In genomic region chr16:67104061-67104460, GRCh38 we compare ENCODE assay signal across 6 cellular contexts. TPM values are rescaled to one million over a fixed set of nuclear protein-coding genes. Genes with fewer than 3 reads are reported as not detected.
DNase-seq lines count a peak whose midpoint lies in the region; ATAC-seq and TF ChIP-seq lines count a peak whose summit lies in the region.

No MANE protein-coding gene starts in this region.

- in situ Hi-C loops in astrocyte of the cerebellum (cut with HindIII; ENCODE audit: low sequenced_read_pairs), result loop anchor here (5.0 kb wide), 2 partner anchors 72 to 167 kb away; partner anchors contain the start of gene CES2

- DNase-seq in HT1080 (ENCODE audit: low read depth) (peak; percentile 50), astrocyte of the cerebellum (ENCODE audit: low read depth) (peak; percentile 2), neural progenitor cell (ENCODE audit: low spot score) (peak; percentile 50)
- no peak for DNase-seq in activated T-cell treated with anti-CD3 and anti-CD28 coated beads, Interleukin-2, amount 50 U/mL, for 1 hour

- H3K27ac ChIP-seq in neural progenitor cell, result no peak overlapping the region

- H3K36me3 ChIP-seq in neural progenitor cell, result no peaks in the 10 kb centered on the region

- H3K9me3 ChIP-seq in neural progenitor cell (ENCODE audit: low read depth), result no peaks in the 10 kb centered on the region

- peak; percentile 45 for TF ChIP-seq CTCF in astrocyte of the cerebellum (IDR thresholded peaks at IDR 0.05; ENCODE audit: low read depth, low read length, missing control alignments)
- peak; percentile 54 for TF ChIP-seq CTCF in neural progenitor cell (IDR thresholded peaks at IDR 0.05)

- H3K4me3 ChIP-seq in astrocyte of the cerebellum (ENCODE audit: low read depth, low read length) (no peak overlapping the region), neural progenitor cell (no peak overlapping the region)

- peaks cover 10% of the 10 kb centered on the region for H3K36me3 Mint-ChIP-seq in neural progenitor cell

- H4K20me1 ChIP-seq in neural progenitor cell (ENCODE audit: low read depth), result no peaks in the 10 kb centered on the region

- peaks cover 6% of the 10 kb centered on the region for H3K27me3 Mint-ChIP-seq in neural progenitor cell (ENCODE audit: insufficient read depth, low read depth)

- no peaks in the 10 kb centered on the region for H3K9me3 Mint-ChIP-seq in neural progenitor cell

- H3K4me2 ChIP-seq in neural progenitor cell, result no peak overlapping the region

- H3K4me1 Mint-ChIP-seq in neural progenitor cell, result no peaks in the 10 kb centered on the region

- H3K9ac ChIP-seq in neural progenitor cell, result no peak overlapping the region

- H3K4me3 Mint-ChIP-seq in neural progenitor cell, result no peak overlapping the region

- H3K4me1 ChIP-seq in neural progenitor cell, result peaks cover 3% of the 10 kb centered on the region

- ATAC-seq in HG03135 (IDR thresholded peaks at IDR 0.05; ENCODE audit: unreplicated experiment), result no peak
- no peak for ATAC-seq in GM18873 (IDR thresholded peaks at IDR 0.05; ENCODE audit: low FRiP score, unreplicated experiment)

- H3F3A ChIP-seq in neural progenitor cell (ENCODE audit: low read depth), result peaks cover 15% of the 10 kb centered on the region

- H3K27me3 ChIP-seq in neural progenitor cell, result peaks cover 7% of the 10 kb centered on the region

- H3K79me2 ChIP-seq in neural progenitor cell (ENCODE audit: low read depth), result no peaks in the 10 kb centered on the region

- H3K27ac Mint-ChIP-seq in neural progenitor cell, result no peak overlapping the region

- H2AFZ ChIP-seq in neural progenitor cell (replicated peaks), result no peak overlapping the region

RNA-seq across cellular contexts. Expression of gene PHAF1, which starts 5.7 kb away (rescaled TPM):
- total RNA-seq in HT1080 (2014; rRNA removed; shearing (Covaris generic)), result 12.1 and 23.8 TPM in 2 replicates
- 16.1 and 16.8 TPM in 2 replicates for polyA plus RNA-seq in HT1080 (2015; cell fraction: cytosol; rRNA removed)
- polyA plus RNA-seq in HT1080 (2015; cell fraction: nucleus; rRNA removed), result 20.7 and 24.4 TPM in 2 replicates
- 29.1 and 31.5 TPM in 2 replicates for total RNA-seq in neural progenitor cell (ENCODE audit: low replicate concordance)

RNA-seq across cellular contexts. Expression of gene B3GNT9, which starts 46.7 kb away (rescaled TPM):
- 2.8 and 5.6 TPM in 2 replicates for total RNA-seq in HT1080 (2014; rRNA removed; shearing (Covaris generic))
- polyA plus RNA-seq in HT1080 (2015; cell fraction: cytosol; rRNA removed), result 3.5 and 4.3 TPM in 2 replicates
- 3.2 and 4.1 TPM in 2 replicates for polyA plus RNA-seq in HT1080 (2015; cell fraction: nucleus; rRNA removed)
- total RNA-seq in neural progenitor cell (ENCODE audit: low replicate concordance), result 2.6 and 5.9 TPM in 2 replicates

RNA-seq across cellular contexts. Expression of gene TRADD, which starts 55.6 kb away (rescaled TPM):
- 10.9 and 13.7 TPM in 2 replicates for total RNA-seq in HT1080 (2014; rRNA removed; shearing (Covaris generic))
- polyA plus RNA-seq in HT1080 (2015; cell fraction: cytosol; rRNA removed), result 14.3 and 16.3 TPM in 2 replicates
- 17.1 and 23.5 TPM in 2 replicates for polyA plus RNA-seq in HT1080 (2015; cell fraction: nucleus; rRNA removed)
- total RNA-seq in neural progenitor cell (ENCODE audit: low replicate concordance), result 0.25 and 0.30 TPM in 2 replicates

RNA-seq across cellular contexts. Expression of gene FBXL8, which starts 55.7 kb away (rescaled TPM):
- 10.3 and 12.8 TPM in 2 replicates for total RNA-seq in HT1080 (2014; rRNA removed; shearing (Covaris generic))
- 12.4 and 12.6 TPM in 2 replicates for polyA plus RNA-seq in HT1080 (2015; cell fraction: cytosol; rRNA removed)
- 111 and 134 TPM in 2 replicates for polyA plus RNA-seq in HT1080 (2015; cell fraction: nucleus; rRNA removed)
- total RNA-seq in neural progenitor cell (ENCODE audit: low replicate concordance), result not detected in 2 replicates
